Comparison of ENCODE assay signal across 8 cellular contexts in the genomic region with DNA sequence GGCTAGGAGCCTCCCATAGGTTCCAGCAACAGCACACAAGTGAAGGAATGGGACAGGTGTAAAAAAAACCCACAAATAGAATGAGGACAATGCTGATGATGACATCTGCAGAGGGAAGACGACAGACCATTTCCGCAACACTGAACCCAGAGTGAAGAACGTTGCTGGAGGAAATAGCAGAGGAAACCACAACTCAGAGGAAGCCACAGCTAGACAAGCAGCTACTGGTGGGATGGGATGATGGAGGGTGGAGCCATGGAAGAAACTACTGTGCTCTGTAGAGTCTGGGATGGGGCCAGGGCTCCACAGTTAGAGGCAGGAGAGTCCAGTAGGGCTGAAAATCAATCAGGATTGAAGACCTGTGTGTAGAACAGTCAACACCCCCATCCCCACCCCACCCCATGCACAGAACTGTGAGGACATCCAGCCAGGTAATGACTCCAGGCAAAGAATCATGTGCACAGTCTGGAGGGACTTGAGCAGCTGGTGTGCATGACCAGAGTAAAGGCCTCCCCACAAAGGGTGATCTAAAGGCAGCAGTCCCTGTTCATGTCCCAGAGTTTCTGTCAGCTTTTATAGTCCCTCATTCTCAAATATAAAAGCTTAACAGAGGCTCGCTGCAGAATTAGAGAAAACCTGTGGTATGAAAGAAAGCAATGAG.
DNase-seq lines count a peak whose midpoint lies in the region; ATAC-seq and TF ChIP-seq lines count a peak whose summit lies in the region.

No MANE protein-coding gene starts in this region.

- no peaks in the 10 kb centered on the region for H3K4me1 ChIP-seq in GM23338 (ENCODE audit: insufficient read depth)

- H3K36me3 Mint-ChIP-seq in T-cell (no peaks in the 10 kb centered on the region), GM23338 (ENCODE audit: low read depth) (no peaks in the 10 kb centered on the region)
- H3K36me3 Mint-ChIP-seq in activated naive CD8-positive, alpha-beta T cell treated with anti-CD3 and anti-CD28 coated beads, Interleukin-2, amount 50 U/mL, for 24 hours (ENCODE audit: low read depth) = no peaks in the 10 kb centered on the region

- H3K27ac Mint-ChIP-seq in T-cell (peak overlapping the region; percentile 79 to 84), GM23338 (no peak overlapping the region)
- peak overlapping the region; percentile 71 for H3K27ac Mint-ChIP-seq in activated naive CD8-positive, alpha-beta T cell treated with anti-CD3 and anti-CD28 coated beads, Interleukin-2, amount 50 U/mL, for 24 hours

- no peak overlapping the region for H2AFZ ChIP-seq in GM23338

- DNase-seq in T-cell (peak; percentile 27 to 78 (median 59)), NCI-H128 (lab: John Stamatoyannopoulos, UW; ENCODE audit: unreplicated experiment) (no peak), sciatic nerve (ENCODE audit: low spot score) (no peak), GM23338 (ENCODE audit: low spot score) (no peak)
- DNase-seq in activated naive CD8-positive, alpha-beta T cell treated with anti-CD3 and anti-CD28 coated beads, Interleukin-2, amount 50 U/mL, for 24 hours = peak; percentile 41
- DNase-seq in stimulated activated CD8-positive, alpha-beta memory T cell treated with anti-CD3 and anti-CD28 coated beads, Interleukin-12 subunit alpha, Interleukin-12 subunit beta, amount 100 ng/mL, for 1 hour (ENCODE audit: low read depth) = peak; percentile 33

- no peaks in the 10 kb centered on the region for H3K79me2 ChIP-seq in GM23338 (replicated peaks; ENCODE audit: insufficient read depth)

- H3K4me3 ChIP-seq in GM23338 = no peak overlapping the region

- no peaks in the 10 kb centered on the region for H3K9me3 Mint-ChIP-seq in T-cell
- H3K9me3 Mint-ChIP-seq in activated naive CD8-positive, alpha-beta T cell treated with anti-CD3 and anti-CD28 coated beads, Interleukin-2, amount 50 U/mL, for 24 hours = no peaks in the 10 kb centered on the region
- peaks cover 2% of the 10 kb centered on the region; the same call in 1 of the 3 replicates for H3K9me3 Mint-ChIP-seq in GM23338

- no peaks in the 10 kb centered on the region for H3K27me3 ChIP-seq in GM23338 (ENCODE audit: insufficient read depth)

- H3K4me3 Mint-ChIP-seq in T-cell (peak overlapping the region in 1 of 3 donors; percentile 66), GM23338 (no peak overlapping the region)
- no peak overlapping the region for H3K4me3 Mint-ChIP-seq in activated naive CD8-positive, alpha-beta T cell treated with anti-CD3 and anti-CD28 coated beads, Interleukin-2, amount 50 U/mL, for 24 hours

- CTCF ChIA-PET in T-cell (lab: Charles Lee) = interaction anchor here in 1 of 2 donors (1.0 kb wide), 1 partner anchor 9 kb away, joined by 3 read pairs; no protein-coding TSS in a partner anchor

- no peaks in the 10 kb centered on the region for H4K20me1 ChIP-seq in GM23338 (replicated peaks; ENCODE audit: insufficient read depth)

- no peaks in the 10 kb centered on the region for H3K36me3 ChIP-seq in GM23338 (ENCODE audit: insufficient read depth)

- H3K4me1 Mint-ChIP-seq in T-cell (peaks cover 33 to 41% (median 36%) of the 10 kb centered on the region in 3 donors), GM23338 (no peaks in the 10 kb centered on the region; the same call in 2 of the 3 replicates)
- H3K4me1 Mint-ChIP-seq in activated naive CD8-positive, alpha-beta T cell treated with anti-CD3 and anti-CD28 coated beads, Interleukin-2, amount 50 U/mL, for 24 hours = peaks cover 33% of the 10 kb centered on the region

- intact Hi-C loops in sciatic nerve (cut with DNase I) = no loop called here

- no peak for TF ChIP-seq CTCF in GM23338 (conservative IDR thresholded peaks at IDR 0.05; ENCODE audit: low read depth in 2 of 2)

- H3F3A ChIP-seq in GM23338 (replicated peaks; ENCODE audit: low read depth) = no peaks in the 10 kb centered on the region

- peak; percentile 72 for ATAC-seq in GM21619 (IDR thresholded peaks at IDR 0.05; ENCODE audit: unreplicated experiment)
- peak; percentile 98 to 100 (median 100) for ATAC-seq in T-cell (replicated peaks in 1 of 4)
- ATAC-seq in activated naive CD8-positive, alpha-beta T cell treated with anti-CD3 and anti-CD28 coated beads, Interleukin-2, amount 50 U/mL, for 24 hours = peak; percentile 94
- ATAC-seq in HG03039 (IDR thresholded peaks at IDR 0.05; ENCODE audit: unreplicated experiment) = no peak
- no peak for ATAC-seq in sciatic nerve
- ATAC-seq in GM23338 = no peak

- H3K9me2 ChIP-seq in GM23338 (ENCODE audit: insufficient read depth) = no peaks in the 10 kb centered on the region

- H3K27ac ChIP-seq in GM23338 (ENCODE audit: low read depth) = no peak overlapping the region

- H3K4me2 ChIP-seq in GM23338 = no peak overlapping the region

- H3K27me3 Mint-ChIP-seq in T-cell (no peaks in the 10 kb centered on the region), GM23338 (ENCODE audit: insufficient read depth, low read depth, poor library complexity) (peaks cover 3% of the 10 kb centered on the region)
- no peaks in the 10 kb centered on the region for H3K27me3 Mint-ChIP-seq in activated naive CD8-positive, alpha-beta T cell treated with anti-CD3 and anti-CD28 coated beads, Interleukin-2, amount 50 U/mL, for 24 hours

- POLR2A ChIA-PET in T-cell (lab: Charles Lee) = no interaction called here

TF ChIP-seq in GM23338, 12 proteins besides CTCF, POLR2A, EP300 and RAD21:
- no peak for TF ChIP-seq POLR2AphosphoS5 (IDR thresholded peaks at IDR 0.05; ENCODE audit: low read depth)
- TF ChIP-seq ZNF114 (CRISPR knock-in tag; IDR thresholded peaks at IDR 0.05) = no peak
- TF ChIP-seq JUNB (IDR thresholded peaks at IDR 0.05; ENCODE audit: unreplicated experiment) = no peak
- TF ChIP-seq, protein P1, sequence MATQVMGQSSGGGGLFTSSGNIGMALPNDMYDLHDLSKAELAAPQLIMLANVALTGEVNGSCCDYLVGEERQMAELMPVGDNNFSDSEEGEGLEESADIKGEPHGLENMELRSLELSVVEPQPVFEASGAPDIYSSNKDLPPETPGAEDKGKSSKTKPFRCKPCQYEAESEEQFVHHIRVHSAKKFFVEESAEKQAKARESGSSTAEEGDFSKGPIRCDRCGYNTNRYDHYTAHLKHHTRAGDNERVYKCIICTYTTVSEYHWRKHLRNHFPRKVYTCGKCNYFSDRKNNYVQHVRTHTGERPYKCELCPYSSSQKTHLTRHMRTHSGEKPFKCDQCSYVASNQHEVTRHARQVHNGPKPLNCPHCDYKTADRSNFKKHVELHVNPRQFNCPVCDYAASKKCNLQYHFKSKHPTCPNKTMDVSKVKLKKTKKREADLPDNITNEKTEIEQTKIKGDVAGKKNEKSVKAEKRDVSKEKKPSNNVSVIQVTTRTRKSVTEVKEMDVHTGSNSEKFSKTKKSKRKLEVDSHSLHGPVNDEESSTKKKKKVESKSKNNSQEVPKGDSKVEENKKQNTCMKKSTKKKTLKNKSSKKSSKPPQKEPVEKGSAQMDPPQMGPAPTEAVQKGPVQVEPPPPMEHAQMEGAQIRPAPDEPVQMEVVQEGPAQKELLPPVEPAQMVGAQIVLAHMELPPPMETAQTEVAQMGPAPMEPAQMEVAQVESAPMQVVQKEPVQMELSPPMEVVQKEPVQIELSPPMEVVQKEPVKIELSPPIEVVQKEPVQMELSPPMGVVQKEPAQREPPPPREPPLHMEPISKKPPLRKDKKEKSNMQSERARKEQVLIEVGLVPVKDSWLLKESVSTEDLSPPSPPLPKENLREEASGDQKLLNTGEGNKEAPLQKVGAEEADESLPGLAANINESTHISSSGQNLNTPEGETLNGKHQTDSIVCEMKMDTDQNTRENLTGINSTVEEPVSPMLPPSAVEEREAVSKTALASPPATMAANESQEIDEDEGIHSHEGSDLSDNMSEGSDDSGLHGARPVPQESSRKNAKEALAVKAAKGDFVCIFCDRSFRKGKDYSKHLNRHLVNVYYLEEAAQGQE (IDR thresholded peaks at IDR 0.05; ENCODE audit: unreplicated experiment) = no peak
- no peak for TF ChIP-seq ZNF331 (CRISPR knock-in tag; IDR thresholded peaks at IDR 0.05; ENCODE audit: low read depth)
- TF ChIP-seq NANOG (IDR thresholded peaks at IDR 0.05; ENCODE audit: borderline replicate concordance) = no peak
- TF ChIP-seq EZH2 (IDR thresholded peaks at IDR 0.05; ENCODE audit: low read depth, unreplicated experiment) = no peak
- TF ChIP-seq CREB1 (CRISPR knock-in tag; IDR thresholded peaks at IDR 0.05; ENCODE audit: low read depth) = no peak

Comparison
In these comparisons a context has a peak if more than half of its experiments do, and no peak if none do; other contexts are left out.
1. ATAC-seq: peak in GM21619 (single experiment), T-cell (4 of 4) and activated naive CD8-positive, alpha-beta T cell treated with anti-CD3 and anti-CD28 coated beads, Interleukin-2, amount 50 U/mL, for 24 hours (single experiment); none in HG03039 (single experiment), sciatic nerve (single experiment) and GM23338 (single experiment).
2. DNase-seq: peak in T-cell (34 of 34), activated naive CD8-positive, alpha-beta T cell treated with anti-CD3 and anti-CD28 coated beads, Interleukin-2, amount 50 U/mL, for 24 hours (single experiment) and stimulated activated CD8-positive, alpha-beta memory T cell treated with anti-CD3 and anti-CD28 coated beads, Interleukin-12 subunit alpha, Interleukin-12 subunit beta, amount 100 ng/mL, for 1 hour (single experiment); none in NCI-H128 (single experiment), sciatic nerve (single experiment) and GM23338 (single experiment).